Comparison of ENCODE assay signal across 29 cellular contexts in the genomic region with DNA sequence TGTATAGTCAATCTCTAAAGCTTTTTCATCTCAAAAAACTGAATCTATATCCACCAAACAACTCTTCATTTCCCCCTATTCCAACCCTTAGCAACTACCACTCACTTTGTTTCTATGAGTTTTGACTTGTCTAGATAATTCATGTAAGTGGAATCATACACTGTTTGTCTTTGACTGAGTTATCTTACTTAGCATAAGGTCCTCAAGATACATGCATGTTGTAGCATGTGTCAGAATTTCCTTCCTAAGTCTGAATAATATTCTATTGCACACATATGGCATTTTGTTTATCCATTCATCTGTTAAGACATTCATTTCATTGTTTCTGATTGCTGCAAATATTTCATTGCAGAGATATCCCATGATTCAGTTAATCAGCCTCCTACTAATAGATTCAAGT.
"Had no signal": no experiment of that assay in that cellular context is flagged by ENCODE, and none has a peak within 500 bp of the region (broad histone marks: within the 10 kb centered on the region; RNA-seq: fewer than 3 reads in every experiment).

No MANE protein-coding gene starts in this region.

- FAIRE-seq: islet of Langerhans, pancreas had no signal

- DNase-seq: hypothalamus; immature natural killer cell; left ventricle myocardium inferior; midbrain; mucosa of descending colon; naive thymus-derived CD4-positive, alpha-beta T cell; nucleus accumbens; pancreas; posterior cingulate gyrus; retina; right cardiac atrium; spleen; stimulated activated CD4-positive, alpha-beta T cell treated with anti-CD3 and anti-CD28 coated beads, Interleukin-4, amount 100 ng/mL, for 24 hours; stimulated activated naive CD4-positive, alpha-beta T cell; tibial artery; trophoblast cell; upper lobe of right lung; uterus had no signal

- H3K27ac Mint-ChIP-seq: immature natural killer cell; memory B cell; naive thymus-derived CD4-positive, alpha-beta T cell; natural killer cell treated with Interleukin-12 subunit alpha and Interleukin-12 subunit beta and Interleukin-15 and Interleukin-18, amount 100 ng/mL, for 72 hours; stimulated activated naive CD8-positive, alpha-beta T cell treated with anti-CD3 and anti-CD28 coated beads, Interleukin-15, Interleukin-2, amounts not matched to agents 100 ng/mL and 50 ng/mL, for 24 hours had no signal

- H3K4me3 Mint-ChIP-seq: immature natural killer cell; memory B cell; naive thymus-derived CD4-positive, alpha-beta T cell; natural killer cell treated with Interleukin-12 subunit alpha and Interleukin-12 subunit beta and Interleukin-15 and Interleukin-18, amount 100 ng/mL, for 72 hours; stimulated activated effector memory CD8-positive, alpha-beta T cell treated with anti-CD3 and anti-CD28 coated beads, Interleukin-12 subunit alpha, Interleukin-12 subunit beta, amount 100 ng/mL, for 72 hours; stimulated activated naive CD8-positive, alpha-beta T cell treated with anti-CD3 and anti-CD28 coated beads, Interleukin-15, Interleukin-2, amounts not matched to agents 100 ng/mL and 50 ng/mL, for 24 hours had no signal

- H3K36me3 ChIP-seq: left ventricle myocardium inferior, pancreas, prostate gland, spleen, suprapubic skin, thoracic aorta, tibial artery, upper lobe of right lung, uterus had no signal

- H3K9me3 Mint-ChIP-seq: immature natural killer cell; natural killer cell treated with Interleukin-12 subunit alpha and Interleukin-12 subunit beta and Interleukin-15 and Interleukin-18, amount 100 ng/mL, for 72 hours had no signal

- H3K27ac ChIP-seq: left ventricle myocardium inferior, pancreas, prostate gland, skin epidermis, spleen, suprapubic skin, thoracic aorta, tibial artery, upper lobe of right lung, uterus had no signal

- ATAC-seq: mucosa of descending colon; naive thymus-derived CD4-positive, alpha-beta T cell; natural killer cell treated with Interleukin-12 subunit alpha and Interleukin-12 subunit beta and Interleukin-15 and Interleukin-18, amount 100 ng/mL, for 72 hours; pancreas; right cardiac atrium; sciatic nerve; stimulated activated effector memory CD8-positive, alpha-beta T cell treated with anti-CD3 and anti-CD28 coated beads, Interleukin-12 subunit alpha, Interleukin-12 subunit beta, amount 100 ng/mL, for 72 hours; upper lobe of right lung had no signal

- H3K9me3 ChIP-seq: left ventricle myocardium inferior, mucosa of descending colon, pancreas, prostate gland, suprapubic skin, thoracic aorta, tibial artery, upper lobe of right lung, uterus had no signal

- H3K36me3 Mint-ChIP-seq: stimulated activated effector memory CD8-positive, alpha-beta T cell treated with anti-CD3 and anti-CD28 coated beads, Interleukin-12 subunit alpha, Interleukin-12 subunit beta, amount 100 ng/mL, for 72 hours had no signal

- H3K27me3 Mint-ChIP-seq: memory B cell; naive thymus-derived CD4-positive, alpha-beta T cell; natural killer cell treated with Interleukin-12 subunit alpha and Interleukin-12 subunit beta and Interleukin-15 and Interleukin-18, amount 100 ng/mL, for 72 hours; stimulated activated naive CD8-positive, alpha-beta T cell treated with anti-CD3 and anti-CD28 coated beads, Interleukin-15, Interleukin-2, amounts not matched to agents 100 ng/mL and 50 ng/mL, for 24 hours had no signal

- H3K4me1 ChIP-seq: pancreas, prostate gland, suprapubic skin, tibial artery, upper lobe of right lung, uterus had no signal

- H3K4me3 ChIP-seq: left ventricle myocardium inferior, lung, mucosa of descending colon, pancreas, prostate gland, skin epidermis, spleen, suprapubic skin, thoracic aorta, tibial artery, upper lobe of right lung, uterus had no signal

- H3K27me3 ChIP-seq: pancreas, spleen, suprapubic skin, tibial artery, upper lobe of right lung, uterus had no signal
